ENCODE assay signal across 8 cellular contexts in genomic region chr3:49132073-49132436, GRCh38. TPM values are rescaled to one million over a fixed set of nuclear protein-coding genes. Genes with fewer than 3 reads are reported as not detected.
DNase-seq lines count a peak whose midpoint lies in the region; ATAC-seq and TF ChIP-seq lines count a peak whose summit lies in the region.

No MANE protein-coding gene starts in this region.

- peaks cover 13% of the 10 kb centered on the region for H3K4me1 ChIP-seq in adipocyte (ENCODE audit: control insufficient read depth, insufficient read depth, low read length)
- peaks cover 15% of the 10 kb centered on the region for H3K4me1 ChIP-seq in parathyroid adenoma

- H3K36me3 ChIP-seq in adipocyte (ENCODE audit: control insufficient read depth, insufficient read depth, low read length, severe bottlenecking) (peaks cover 32% of the 10 kb centered on the region), parathyroid adenoma (ENCODE audit: control insufficient read depth, insufficient read depth, low read length) (no peaks in the 10 kb centered on the region)

- H3K4me3 ChIP-seq in AG10803 (ENCODE audit: low read length), result peak overlapping the region; percentile 97
- H3K4me3 ChIP-seq in adipocyte (ENCODE audit: low read length), result peak overlapping the region; percentile 90
- H3K4me3 ChIP-seq in parathyroid adenoma (ENCODE audit: low read depth, low read length), result peak overlapping the region; percentile 73

- H3K27ac Mint-ChIP-seq in glutamatergic neuron (ENCODE audit: unreplicated experiment), result peak overlapping the region; percentile 2

- peak overlapping the region; percentile 88 for H3K4me3 Mint-ChIP-seq in glutamatergic neuron (ENCODE audit: unreplicated experiment)

- H3K36me3 Mint-ChIP-seq in glutamatergic neuron (ENCODE audit: unreplicated experiment), result no peaks in the 10 kb centered on the region

- no peak for DNase-seq in AG10803 (ENCODE audit: low read depth)
- no peak for DNase-seq in adipocyte (ENCODE audit: low read depth)
- DNase-seq in glutamatergic neuron, result no peak
- DNase-seq in AG20443 (ENCODE audit: low spot score), result no peak
- DNase-seq in erythroblast (lab: John Stamatoyannopoulos, UW), result no peak

- no peaks in the 10 kb centered on the region for H3K4me1 Mint-ChIP-seq in glutamatergic neuron (ENCODE audit: low read depth, unreplicated experiment)

- H3K9me3 ChIP-seq in adipocyte (ENCODE audit: control insufficient read depth, low read length), result no peaks in the 10 kb centered on the region
- H3K9me3 ChIP-seq in parathyroid adenoma (ENCODE audit: control insufficient read depth, low read length), result no peaks in the 10 kb centered on the region

- TF ChIP-seq CTCF in AG10803 (conservative IDR thresholded peaks at IDR 0.05; ENCODE audit: low read length) (no peak), glutamatergic neuron (IDR thresholded peaks at IDR 0.05; ENCODE audit: partially characterized antibody, unreplicated experiment) (no peak), parathyroid adenoma (IDR thresholded peaks at IDR 0.05) (no peak)

- peak overlapping the region; percentile 90 for H3K27ac ChIP-seq in parathyroid adenoma

- H3K9ac ChIP-seq in adipocyte (ENCODE audit: low read length) (peak overlapping the region; percentile 87), parathyroid adenoma (peak overlapping the region; percentile 5)

- TF ChIP-seq POLR2A in erythroblast (IDR thresholded peaks at IDR 0.05; ENCODE audit: low read length), result no peak

- H3K9me3 Mint-ChIP-seq in glutamatergic neuron (ENCODE audit: unreplicated experiment), result no peaks in the 10 kb centered on the region

- H3K27me3 ChIP-seq in adipocyte (replicated peaks; ENCODE audit: control insufficient read depth, insufficient read depth, low read length), result no peaks in the 10 kb centered on the region
- no peaks in the 10 kb centered on the region for H3K27me3 ChIP-seq in parathyroid adenoma (ENCODE audit: control insufficient read depth, insufficient read depth, low read length)

- H3K4me2 ChIP-seq in parathyroid adenoma (ENCODE audit: low read length), result peak overlapping the region; percentile 92

- peaks cover 30% of the 10 kb centered on the region for H3K79me2 ChIP-seq in parathyroid adenoma

- no peak for ATAC-seq in HG02884 (IDR thresholded peaks at IDR 0.05; ENCODE audit: unreplicated experiment)
- ATAC-seq in HG03460 (IDR thresholded peaks at IDR 0.05; ENCODE audit: unreplicated experiment), result no peak

- H2AFZ ChIP-seq in parathyroid adenoma, result peak overlapping the region; percentile 96

- H3K27me3 Mint-ChIP-seq in glutamatergic neuron (ENCODE audit: unreplicated experiment), result peaks cover 1% of the 10 kb centered on the region

RNA-seq across cellular contexts. Expression of gene LAMB2, which starts 0.8 kb away (rescaled TPM):
- 16.6 TPM for total RNA-seq in glutamatergic neuron (ENCODE audit: unreplicated experiment)

RNA-seq across cellular contexts. Expression of gene USP19, which starts 11.4 kb away (rescaled TPM):
- total RNA-seq in glutamatergic neuron (ENCODE audit: unreplicated experiment), result 83.1 TPM

RNA-seq across cellular contexts. Expression of gene QARS1, which starts 27.5 kb away (rescaled TPM):
- 266 TPM for total RNA-seq in glutamatergic neuron (ENCODE audit: unreplicated experiment)

RNA-seq across cellular contexts. Expression of gene CCDC71, which starts 34.1 kb away (rescaled TPM):
- total RNA-seq in glutamatergic neuron (ENCODE audit: unreplicated experiment), result 22.1 TPM

RNA-seq across cellular contexts. Expression of gene QRICH1, which starts 38.2 kb away (rescaled TPM):
- 135 TPM for total RNA-seq in glutamatergic neuron (ENCODE audit: unreplicated experiment)
